ENCODE assay signal across 1 cellular context in the genomic region with DNA sequence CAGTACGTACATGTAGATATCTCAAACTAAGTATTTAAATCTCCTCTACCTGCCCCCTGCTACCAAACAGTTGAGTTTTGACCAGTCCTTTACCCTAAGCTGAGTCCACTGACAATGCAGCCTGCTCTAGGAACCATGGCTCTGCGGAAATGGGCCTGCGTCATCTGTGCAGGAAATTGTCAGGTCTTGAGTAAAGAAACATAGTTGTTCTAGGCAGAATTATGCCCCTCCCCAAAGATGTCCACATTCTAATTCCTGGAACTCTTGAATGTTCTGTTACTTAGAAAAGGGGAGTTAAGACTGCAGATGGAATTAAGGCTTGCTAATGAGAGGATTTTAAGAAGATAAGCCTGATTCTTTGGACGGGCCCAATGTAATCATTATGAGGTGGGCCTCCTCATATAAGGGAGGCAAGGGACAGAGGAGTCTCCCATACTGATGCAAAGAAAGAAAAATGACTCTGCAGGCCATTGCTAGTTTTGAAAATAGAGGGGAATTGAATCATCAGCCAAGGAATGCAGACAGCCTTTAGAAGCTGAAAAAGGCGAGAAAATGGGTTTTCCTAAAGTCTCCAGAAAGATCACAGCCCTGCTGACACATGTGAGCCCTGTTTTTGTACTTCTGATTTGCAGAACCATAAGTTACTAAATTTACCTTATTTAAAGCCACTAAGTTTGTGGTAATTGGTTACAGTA.
TF ChIP-seq lines count a peak whose summit lies in the region.

No MANE protein-coding gene starts in this region.

TF ChIP-seq in GM23338, 12 proteins besides CTCF, POLR2A, EP300 and RAD21 (continued from another document):
- TF ChIP-seq, protein P1, sequence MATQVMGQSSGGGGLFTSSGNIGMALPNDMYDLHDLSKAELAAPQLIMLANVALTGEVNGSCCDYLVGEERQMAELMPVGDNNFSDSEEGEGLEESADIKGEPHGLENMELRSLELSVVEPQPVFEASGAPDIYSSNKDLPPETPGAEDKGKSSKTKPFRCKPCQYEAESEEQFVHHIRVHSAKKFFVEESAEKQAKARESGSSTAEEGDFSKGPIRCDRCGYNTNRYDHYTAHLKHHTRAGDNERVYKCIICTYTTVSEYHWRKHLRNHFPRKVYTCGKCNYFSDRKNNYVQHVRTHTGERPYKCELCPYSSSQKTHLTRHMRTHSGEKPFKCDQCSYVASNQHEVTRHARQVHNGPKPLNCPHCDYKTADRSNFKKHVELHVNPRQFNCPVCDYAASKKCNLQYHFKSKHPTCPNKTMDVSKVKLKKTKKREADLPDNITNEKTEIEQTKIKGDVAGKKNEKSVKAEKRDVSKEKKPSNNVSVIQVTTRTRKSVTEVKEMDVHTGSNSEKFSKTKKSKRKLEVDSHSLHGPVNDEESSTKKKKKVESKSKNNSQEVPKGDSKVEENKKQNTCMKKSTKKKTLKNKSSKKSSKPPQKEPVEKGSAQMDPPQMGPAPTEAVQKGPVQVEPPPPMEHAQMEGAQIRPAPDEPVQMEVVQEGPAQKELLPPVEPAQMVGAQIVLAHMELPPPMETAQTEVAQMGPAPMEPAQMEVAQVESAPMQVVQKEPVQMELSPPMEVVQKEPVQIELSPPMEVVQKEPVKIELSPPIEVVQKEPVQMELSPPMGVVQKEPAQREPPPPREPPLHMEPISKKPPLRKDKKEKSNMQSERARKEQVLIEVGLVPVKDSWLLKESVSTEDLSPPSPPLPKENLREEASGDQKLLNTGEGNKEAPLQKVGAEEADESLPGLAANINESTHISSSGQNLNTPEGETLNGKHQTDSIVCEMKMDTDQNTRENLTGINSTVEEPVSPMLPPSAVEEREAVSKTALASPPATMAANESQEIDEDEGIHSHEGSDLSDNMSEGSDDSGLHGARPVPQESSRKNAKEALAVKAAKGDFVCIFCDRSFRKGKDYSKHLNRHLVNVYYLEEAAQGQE (IDR thresholded peaks at IDR 0.05; ENCODE audit: unreplicated experiment) = no peak
- TF ChIP-seq STAT1 (IDR thresholded peaks at IDR 0.05; ENCODE audit: unreplicated experiment) (no peak), JUNB (IDR thresholded peaks at IDR 0.05; ENCODE audit: unreplicated experiment) (no peak)
- TF ChIP-seq, protein P2, sequence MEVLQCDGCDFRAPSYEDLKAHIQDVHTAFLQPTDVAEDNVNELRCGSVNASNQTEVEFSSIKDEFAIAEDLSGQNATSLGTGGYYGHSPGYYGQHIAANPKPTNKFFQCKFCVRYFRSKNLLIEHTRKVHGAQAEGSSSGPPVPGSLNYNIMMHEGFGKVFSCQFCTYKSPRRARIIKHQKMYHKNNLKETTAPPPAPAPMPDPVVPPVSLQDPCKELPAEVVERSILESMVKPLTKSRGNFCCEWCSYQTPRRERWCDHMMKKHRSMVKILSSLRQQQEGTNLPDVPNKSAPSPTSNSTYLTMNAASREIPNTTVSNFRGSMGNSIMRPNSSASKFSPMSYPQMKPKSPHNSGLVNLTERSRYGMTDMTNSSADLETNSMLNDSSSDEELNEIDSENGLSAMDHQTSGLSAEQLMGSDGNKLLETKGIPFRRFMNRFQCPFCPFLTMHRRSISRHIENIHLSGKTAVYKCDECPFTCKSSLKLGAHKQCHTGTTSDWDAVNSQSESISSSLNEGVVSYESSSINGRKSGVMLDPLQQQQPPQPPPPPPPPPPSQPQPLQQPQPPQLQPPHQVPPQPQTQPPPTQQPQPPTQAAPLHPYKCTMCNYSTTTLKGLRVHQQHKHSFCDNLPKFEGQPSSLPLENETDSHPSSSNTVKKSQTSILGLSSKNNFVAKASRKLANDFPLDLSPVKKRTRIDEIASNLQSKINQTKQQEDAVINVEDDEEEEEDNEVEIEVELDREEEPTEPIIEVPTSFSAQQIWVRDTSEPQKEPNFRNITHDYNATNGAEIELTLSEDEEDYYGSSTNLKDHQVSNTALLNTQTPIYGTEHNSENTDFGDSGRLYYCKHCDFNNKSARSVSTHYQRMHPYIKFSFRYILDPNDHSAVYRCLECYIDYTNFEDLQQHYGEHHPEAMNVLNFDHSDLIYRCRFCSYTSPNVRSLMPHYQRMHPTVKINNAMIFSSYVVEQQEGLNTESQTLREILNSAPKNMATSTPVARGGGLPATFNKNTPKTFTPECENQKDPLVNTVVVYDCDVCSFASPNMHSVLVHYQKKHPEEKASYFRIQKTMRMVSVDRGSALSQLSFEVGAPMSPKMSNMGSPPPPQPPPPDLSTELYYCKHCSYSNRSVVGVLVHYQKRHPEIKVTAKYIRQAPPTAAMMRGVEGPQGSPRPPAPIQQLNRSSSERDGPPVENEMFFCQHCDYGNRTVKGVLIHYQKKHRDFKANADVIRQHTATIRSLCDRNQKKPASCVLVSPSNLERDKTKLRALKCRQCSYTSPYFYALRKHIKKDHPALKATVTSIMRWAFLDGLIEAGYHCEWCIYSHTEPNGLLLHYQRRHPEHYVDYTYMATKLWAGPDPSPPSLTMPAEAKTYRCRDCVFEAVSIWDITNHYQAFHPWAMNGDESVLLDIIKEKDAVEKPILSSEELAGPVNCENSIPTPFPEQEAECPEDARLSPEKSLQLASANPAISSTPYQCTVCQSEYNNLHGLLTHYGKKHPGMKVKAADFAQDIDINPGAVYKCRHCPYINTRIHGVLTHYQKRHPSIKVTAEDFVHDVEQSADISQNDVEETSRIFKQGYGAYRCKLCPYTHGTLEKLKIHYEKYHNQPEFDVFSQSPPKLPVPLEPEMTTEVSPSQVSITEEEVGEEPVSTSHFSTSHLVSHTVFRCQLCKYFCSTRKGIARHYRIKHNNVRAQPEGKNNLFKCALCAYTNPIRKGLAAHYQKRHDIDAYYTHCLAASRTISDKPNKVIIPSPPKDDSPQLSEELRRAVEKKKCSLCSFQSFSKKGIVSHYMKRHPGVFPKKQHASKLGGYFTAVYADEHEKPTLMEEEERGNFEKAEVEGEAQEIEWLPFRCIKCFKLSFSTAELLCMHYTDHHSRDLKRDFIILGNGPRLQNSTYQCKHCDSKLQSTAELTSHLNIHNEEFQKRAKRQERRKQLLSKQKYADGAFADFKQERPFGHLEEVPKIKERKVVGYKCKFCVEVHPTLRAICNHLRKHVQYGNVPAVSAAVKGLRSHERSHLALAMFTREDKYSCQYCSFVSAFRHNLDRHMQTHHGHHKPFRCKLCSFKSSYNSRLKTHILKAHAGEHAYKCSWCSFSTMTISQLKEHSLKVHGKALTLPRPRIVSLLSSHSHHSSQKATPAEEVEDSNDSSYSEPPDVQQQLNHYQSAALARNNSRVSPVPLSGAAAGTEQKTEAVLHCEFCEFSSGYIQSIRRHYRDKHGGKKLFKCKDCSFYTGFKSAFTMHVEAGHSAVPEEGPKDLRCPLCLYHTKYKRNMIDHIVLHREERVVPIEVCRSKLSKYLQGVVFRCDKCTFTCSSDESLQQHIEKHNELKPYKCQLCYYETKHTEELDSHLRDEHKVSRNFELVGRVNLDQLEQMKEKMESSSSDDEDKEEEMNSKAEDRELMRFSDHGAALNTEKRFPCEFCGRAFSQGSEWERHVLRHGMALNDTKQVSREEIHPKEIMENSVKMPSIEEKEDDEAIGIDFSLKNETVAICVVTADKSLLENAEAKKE (CRISPR knock-in tag; IDR thresholded peaks at IDR 0.05) = no peak
